25 cellular contexts compared by ENCODE assay signal in genomic region chr5:111411321-111411720, GRCh38.
DNase-seq lines count a peak whose midpoint lies in the region; ATAC-seq, FAIRE-seq and TF ChIP-seq lines count a peak whose summit lies in the region.
"Had no signal": no experiment of that assay in that cellular context is flagged by ENCODE, and none has a peak within 500 bp of the region (broad histone marks: within the 10 kb centered on the region; RNA-seq: fewer than 3 reads in every experiment).

No MANE protein-coding gene starts in this region.

- no peak for ATAC-seq in CD8-positive, alpha-beta T cell
- ATAC-seq in HG03097 (IDR thresholded peaks at IDR 0.05; ENCODE audit: low FRiP score, unreplicated experiment): no peak
- no peak for ATAC-seq in activated CD8-positive, alpha-beta T cell treated with anti-CD3 and anti-CD28 coated beads for 36 hours
- ATAC-seq: activated CD4-positive, CD25-positive, alpha-beta regulatory T cell treated with anti-CD3 and anti-CD28 coated beads, Interleukin-2, amount 50 U/mL, for 24 hours; lower lobe of right lung had no signal

- no peaks in the 10 kb centered on the region for H3K9me3 Mint-ChIP-seq in CD8-positive, alpha-beta T cell
- H3K9me3 Mint-ChIP-seq in activated CD8-positive, alpha-beta T cell treated with anti-CD3 and anti-CD28 coated beads for 36 hours: peaks cover 19% of the 10 kb centered on the region
- H3K9me3 Mint-ChIP-seq: CD8-positive, alpha-beta memory T cell had no signal

- no peaks in the 10 kb centered on the region for H3K27me3 ChIP-seq in CD8-positive, alpha-beta T cell (ENCODE audit: insufficient read depth, low read length)
- H3K27me3 ChIP-seq in keratinocyte (ENCODE audit: control insufficient read depth, extremely low read depth, insufficient read depth, low read length) (no peaks in the 10 kb centered on the region), left ventricle myocardium inferior (ENCODE audit: low read depth) (peaks cover 9% of the 10 kb centered on the region)
- H3K27me3 ChIP-seq: stomach, tibial nerve had no signal

- no peaks in the 10 kb centered on the region for H3K36me3 ChIP-seq in CD8-positive, alpha-beta T cell (ENCODE audit: insufficient read depth, low read length)
- H3K36me3 ChIP-seq in keratinocyte (ENCODE audit: control insufficient read depth in 2 of 2, extremely low read depth in 1 of 2, insufficient read depth in 2 of 2, low read length in 2 of 2): no peaks in the 10 kb centered on the region
- H3K36me3 ChIP-seq in left ventricle myocardium inferior: no peaks in the 10 kb centered on the region
- H3K36me3 ChIP-seq: lower lobe of right lung, prostate gland, stomach, tibial nerve had no signal

- H3K4me2 ChIP-seq in keratinocyte (ENCODE audit: control insufficient read depth, extremely low read depth, insufficient read depth, low read depth, low read length): no peak overlapping the region

- no peak overlapping the region for H3K4me3 ChIP-seq in CD8-positive, alpha-beta T cell (ENCODE audit: low read depth, low read length)
- H3K4me3 ChIP-seq in keratinocyte (ENCODE audit: control insufficient read depth in 2 of 3, extremely low read depth in 1 of 3, insufficient read depth in 2 of 3, low read depth in 1 of 3, low read length in 3 of 3) (no peak overlapping the region), left ventricle myocardium inferior (no peak overlapping the region)
- H3K4me3 ChIP-seq: lower lobe of right lung, prostate gland, stomach, tibial nerve had no signal

- CTCF ChIA-PET in CD8-positive, alpha-beta T cell (lab: Charles Lee): no interaction called here
- CTCF ChIA-PET in activated CD8-positive, alpha-beta T cell treated with anti-CD3 and anti-CD28 coated beads for 36 hours (lab: Charles Lee): no interaction called here

- H3K36me3 Mint-ChIP-seq in CD8-positive, alpha-beta T cell: peaks cover 71% of the 10 kb centered on the region
- H3K36me3 Mint-ChIP-seq in activated CD8-positive, alpha-beta T cell treated with anti-CD3 and anti-CD28 coated beads for 36 hours (ENCODE audit: low read depth): peaks cover 55% of the 10 kb centered on the region

- no peak overlapping the region for H3K9ac ChIP-seq in keratinocyte (ENCODE audit: control insufficient read depth, extremely low read depth, insufficient read depth, low read length)

- no peaks in the 10 kb centered on the region for H3K4me1 ChIP-seq in CD8-positive, alpha-beta T cell (ENCODE audit: insufficient read depth, low read length)
- H3K4me1 ChIP-seq in keratinocyte (ENCODE audit: control insufficient read depth, extremely low read depth, insufficient read depth, low read length): peaks cover 5% of the 10 kb centered on the region
- H3K4me1 ChIP-seq in left ventricle myocardium inferior: no peaks in the 10 kb centered on the region
- H3K4me1 ChIP-seq: lower lobe of right lung, prostate gland, stomach, tibial nerve had no signal

- no peak overlapping the region for H3K27ac ChIP-seq in CD8-positive, alpha-beta T cell (ENCODE audit: low read depth, low read length)
- H3K27ac ChIP-seq in keratinocyte (ENCODE audit: control insufficient read depth, insufficient read depth, low read length) (no peak overlapping the region), left ventricle myocardium inferior (replicated peaks) (no peak overlapping the region)
- H3K27ac ChIP-seq: lower lobe of right lung, prostate gland, stomach, tibial nerve had no signal

- peaks cover 12% of the 10 kb centered on the region for H3K4me1 Mint-ChIP-seq in CD8-positive, alpha-beta T cell (ENCODE audit: low read depth)
- peaks cover 21% of the 10 kb centered on the region for H3K4me1 Mint-ChIP-seq in activated CD8-positive, alpha-beta T cell treated with anti-CD3 and anti-CD28 coated beads for 36 hours (ENCODE audit: low read depth)
- H3K4me1 Mint-ChIP-seq: endodermal cell, neural crest cell had no signal

- no peaks in the 10 kb centered on the region for H4K20me1 ChIP-seq in keratinocyte (ENCODE audit: control insufficient read depth, extremely low read depth, insufficient read depth, low read length)

- no peaks in the 10 kb centered on the region for H3K27me3 Mint-ChIP-seq in CD8-positive, alpha-beta T cell (ENCODE audit: low read depth)
- no peaks in the 10 kb centered on the region for H3K27me3 Mint-ChIP-seq in activated CD8-positive, alpha-beta T cell treated with anti-CD3 and anti-CD28 coated beads for 36 hours
- H3K27me3 Mint-ChIP-seq: activated CD4-positive, alpha-beta memory T cell treated with anti-CD3 and anti-CD28 coated beads, Interleukin-2, amount 10 ng/mL, durations not matched to agents 7 days and 5 days; CD8-positive, alpha-beta memory T cell had no signal

- no peaks in the 10 kb centered on the region for H3K79me2 ChIP-seq in keratinocyte (ENCODE audit: control insufficient read depth, insufficient read depth, low read length)

- H2AFZ ChIP-seq in keratinocyte (ENCODE audit: control insufficient read depth, low read length): no peak overlapping the region

- TF ChIP-seq CTCF in CD8-positive, alpha-beta T cell (IDR thresholded peaks at IDR 0.05): no peak
- no peak for TF ChIP-seq CTCF in keratinocyte (optimal IDR thresholded peaks at IDR 0.05 in 1 of 3, IDR thresholded peaks at IDR 0.05 in 1 of 3, conservative IDR thresholded peaks at IDR 0.05 in 1 of 3; ENCODE audit: extremely low read depth in 1 of 3, insufficient read depth in 2 of 3, low read length in 3 of 3)
- no peak for TF ChIP-seq CTCF in activated CD8-positive, alpha-beta T cell treated with anti-CD3 and anti-CD28 coated beads for 36 hours (IDR thresholded peaks at IDR 0.05)
- no peak for TF ChIP-seq CTCF in left ventricle myocardium inferior (IDR thresholded peaks at IDR 0.05; ENCODE audit: borderline replicate concordance)

- no peak overlapping the region for H3K4me3 Mint-ChIP-seq in CD8-positive, alpha-beta T cell
- no peak overlapping the region for H3K4me3 Mint-ChIP-seq in activated CD8-positive, alpha-beta T cell treated with anti-CD3 and anti-CD28 coated beads for 36 hours
- H3K4me3 Mint-ChIP-seq: activated CD4-positive, alpha-beta memory T cell treated with anti-CD3 and anti-CD28 coated beads, Interleukin-2, amount 10 ng/mL, durations not matched to agents 7 days and 5 days; CD8-positive, alpha-beta memory T cell; endodermal cell; neural crest cell had no signal

- POLR2A ChIA-PET in CD8-positive, alpha-beta T cell (lab: Charles Lee): no interaction called here
- POLR2A ChIA-PET in activated CD8-positive, alpha-beta T cell treated with anti-CD3 and anti-CD28 coated beads for 36 hours (lab: Charles Lee): no interaction called here

- intact Hi-C loops in CD8-positive, alpha-beta T cell (cut with DNase I, micrococcal nuclease): no loop called here
- intact Hi-C loops in activated CD8-positive, alpha-beta T cell treated with anti-CD3 and anti-CD28 coated beads for 36 hours (cut with micrococcal nuclease): no loop called here
- intact Hi-C loops in left ventricle myocardium inferior (cut with micrococcal nuclease): no loop called here

- H3K27ac Mint-ChIP-seq in CD8-positive, alpha-beta T cell: peak overlapping the region; percentile 69
- no peak overlapping the region for H3K27ac Mint-ChIP-seq in activated CD8-positive, alpha-beta T cell treated with anti-CD3 and anti-CD28 coated beads for 36 hours
- H3K27ac Mint-ChIP-seq: activated CD4-positive, alpha-beta memory T cell treated with anti-CD3 and anti-CD28 coated beads, Interleukin-2, amount 10 ng/mL, durations not matched to agents 7 days and 5 days; endodermal cell had no signal

- dilution Hi-C loops in keratinocyte (cut with MboI; ENCODE audit: extremely low pct_ligation_motif_present, low sequenced_read_pairs): no loop called here

- no peaks in the 10 kb centered on the region for H3K9me1 ChIP-seq in keratinocyte (ENCODE audit: control insufficient read depth, extremely low read depth, insufficient read depth, low read length)

- no peaks in the 10 kb centered on the region for H3K9me3 ChIP-seq in CD8-positive, alpha-beta T cell (ENCODE audit: low read length)
- H3K9me3 ChIP-seq in keratinocyte (ENCODE audit: control insufficient read depth, low read depth, low read length): no peaks in the 10 kb centered on the region
- no peaks in the 10 kb centered on the region for H3K9me3 ChIP-seq in left ventricle myocardium inferior (replicated peaks)
- H3K9me3 ChIP-seq: lower lobe of right lung, prostate gland, stomach, tibial nerve had no signal

- peak; percentile 59 for FAIRE-seq in keratinocyte (lab: Jason Lieb, UNC)
- FAIRE-seq: kidney had no signal

- no peak for DNase-seq in CD8-positive, alpha-beta T cell
- DNase-seq in M059J (ENCODE audit: low read depth) (peak; percentile 57), astrocyte of the hippocampus (ENCODE audit: low read depth, low spot score) (peak; percentile 25), keratinocyte (ENCODE audit: low read depth, low spot score) (peak; percentile 9), left ventricle myocardium inferior (no peak)
- no peak for DNase-seq in activated CD8-positive, alpha-beta T cell treated with anti-CD3 and anti-CD28 coated beads for 36 hours
- DNase-seq: activated CD4-positive, alpha-beta memory T cell treated with anti-CD3 and anti-CD28 coated beads, Interleukin-2, amount 10 ng/mL, durations not matched to agents 7 days and 5 days; activated gamma-delta T cell treated with Interleukin-2 at 50 U/mL for 16 hours; CD8-positive, alpha-beta memory T cell; endodermal cell; GDM1; GOT3; KG1; kidney; lower lobe of right lung; NCI-H1436 treated with DMSO at 0.1 percent for 48 hours; NCI-H2171 treated with DMSO at 0.1 percent for 48 hours; NCI-H526 treated with DMSO at 0.1 percent for 48 hours; SHP77; stomach had no signal

Comparison
In these comparisons a context has a peak if more than half of its experiments do, and no peak if none do; other contexts are left out.
1. DNase-seq: peak in M059J (single experiment), astrocyte of the hippocampus (single experiment) and keratinocyte (single experiment); none in CD8-positive, alpha-beta T cell (0 of 7), activated CD8-positive, alpha-beta T cell treated with anti-CD3 and anti-CD28 coated beads for 36 hours (single experiment) and left ventricle myocardium inferior (single experiment).